ENCODE assay signal across 1 cellular context in the genomic region with DNA sequence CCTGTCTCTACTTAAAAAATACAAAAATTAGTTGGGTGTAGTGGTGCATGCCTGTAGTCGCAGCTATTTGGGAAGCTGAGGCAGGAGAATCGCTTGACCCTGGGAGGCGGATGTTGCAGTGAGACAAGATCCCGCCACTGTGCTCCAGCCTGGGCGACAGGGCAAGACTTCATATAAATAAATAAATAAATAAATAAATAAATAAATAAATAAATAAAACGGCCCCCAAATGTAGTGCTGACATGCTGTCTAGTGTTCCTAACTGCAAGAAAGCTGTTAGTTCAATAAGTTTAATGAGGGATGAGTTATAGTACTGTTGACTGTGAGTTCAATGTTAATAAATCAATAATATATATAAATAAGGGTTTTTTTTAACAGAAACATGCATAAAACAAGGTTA.
TF ChIP-seq lines count a peak whose summit lies in the region.

No MANE protein-coding gene starts in this region.

TF ChIP-seq in HEK293, 187 proteins besides CTCF, POLR2A, EP300 and RAD21 (continued from another document):
- TF ChIP-seq, protein P1, sequence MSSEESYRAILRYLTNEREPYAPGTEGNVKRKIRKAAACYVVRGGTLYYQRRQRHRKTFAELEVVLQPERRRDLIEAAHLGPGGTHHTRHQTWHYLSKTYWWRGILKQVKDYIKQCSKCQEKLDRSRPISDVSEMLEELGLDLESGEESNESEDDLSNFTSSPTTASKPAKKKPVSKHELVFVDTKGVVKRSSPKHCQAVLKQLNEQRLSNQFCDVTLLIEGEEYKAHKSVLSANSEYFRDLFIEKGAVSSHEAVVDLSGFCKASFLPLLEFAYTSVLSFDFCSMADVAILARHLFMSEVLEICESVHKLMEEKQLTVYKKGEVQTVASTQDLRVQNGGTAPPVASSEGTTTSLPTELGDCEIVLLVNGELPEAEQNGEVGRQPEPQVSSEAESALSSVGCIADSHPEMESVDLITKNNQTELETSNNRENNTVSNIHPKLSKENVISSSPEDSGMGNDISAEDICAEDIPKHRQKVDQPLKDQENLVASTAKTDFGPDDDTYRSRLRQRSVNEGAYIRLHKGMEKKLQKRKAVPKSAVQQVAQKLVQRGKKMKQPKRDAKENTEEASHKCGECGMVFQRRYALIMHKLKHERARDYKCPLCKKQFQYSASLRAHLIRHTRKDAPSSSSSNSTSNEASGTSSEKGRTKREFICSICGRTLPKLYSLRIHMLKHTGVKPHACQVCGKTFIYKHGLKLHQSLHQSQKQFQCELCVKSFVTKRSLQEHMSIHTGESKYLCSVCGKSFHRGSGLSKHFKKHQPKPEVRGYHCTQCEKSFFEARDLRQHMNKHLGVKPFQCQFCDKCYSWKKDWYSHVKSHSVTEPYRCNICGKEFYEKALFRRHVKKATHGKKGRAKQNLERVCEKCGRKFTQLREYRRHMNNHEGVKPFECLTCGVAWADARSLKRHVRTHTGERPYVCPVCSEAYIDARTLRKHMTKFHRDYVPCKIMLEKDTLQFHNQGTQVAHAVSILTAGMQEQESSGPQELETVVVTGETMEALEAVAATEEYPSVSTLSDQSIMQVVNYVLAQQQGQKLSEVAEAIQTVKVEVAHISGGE (tag by site-specific recombination; conservative IDR thresholded peaks at IDR 0.05; ENCODE audit: low read depth): peak; percentile 70
- TF ChIP-seq, protein P2, sequence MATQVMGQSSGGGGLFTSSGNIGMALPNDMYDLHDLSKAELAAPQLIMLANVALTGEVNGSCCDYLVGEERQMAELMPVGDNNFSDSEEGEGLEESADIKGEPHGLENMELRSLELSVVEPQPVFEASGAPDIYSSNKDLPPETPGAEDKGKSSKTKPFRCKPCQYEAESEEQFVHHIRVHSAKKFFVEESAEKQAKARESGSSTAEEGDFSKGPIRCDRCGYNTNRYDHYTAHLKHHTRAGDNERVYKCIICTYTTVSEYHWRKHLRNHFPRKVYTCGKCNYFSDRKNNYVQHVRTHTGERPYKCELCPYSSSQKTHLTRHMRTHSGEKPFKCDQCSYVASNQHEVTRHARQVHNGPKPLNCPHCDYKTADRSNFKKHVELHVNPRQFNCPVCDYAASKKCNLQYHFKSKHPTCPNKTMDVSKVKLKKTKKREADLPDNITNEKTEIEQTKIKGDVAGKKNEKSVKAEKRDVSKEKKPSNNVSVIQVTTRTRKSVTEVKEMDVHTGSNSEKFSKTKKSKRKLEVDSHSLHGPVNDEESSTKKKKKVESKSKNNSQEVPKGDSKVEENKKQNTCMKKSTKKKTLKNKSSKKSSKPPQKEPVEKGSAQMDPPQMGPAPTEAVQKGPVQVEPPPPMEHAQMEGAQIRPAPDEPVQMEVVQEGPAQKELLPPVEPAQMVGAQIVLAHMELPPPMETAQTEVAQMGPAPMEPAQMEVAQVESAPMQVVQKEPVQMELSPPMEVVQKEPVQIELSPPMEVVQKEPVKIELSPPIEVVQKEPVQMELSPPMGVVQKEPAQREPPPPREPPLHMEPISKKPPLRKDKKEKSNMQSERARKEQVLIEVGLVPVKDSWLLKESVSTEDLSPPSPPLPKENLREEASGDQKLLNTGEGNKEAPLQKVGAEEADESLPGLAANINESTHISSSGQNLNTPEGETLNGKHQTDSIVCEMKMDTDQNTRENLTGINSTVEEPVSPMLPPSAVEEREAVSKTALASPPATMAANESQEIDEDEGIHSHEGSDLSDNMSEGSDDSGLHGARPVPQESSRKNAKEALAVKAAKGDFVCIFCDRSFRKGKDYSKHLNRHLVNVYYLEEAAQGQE (tag by site-specific recombination; IDR thresholded peaks at IDR 0.05): peak; percentile 64; the same call in 1 of the 2 replicates
- TF ChIP-seq ZNF266 (tag by site-specific recombination; IDR thresholded peaks at IDR 0.05; ENCODE audit: low read depth) (peak; percentile 67), ZNF121 (tag by site-specific recombination; IDR thresholded peaks at IDR 0.05) (no peak), ZXDB (tag by site-specific recombination; IDR thresholded peaks at IDR 0.05) (peak; percentile 57; the same call in 1 of the 2 replicates), ZNF510 (tag by site-specific recombination; IDR thresholded peaks at IDR 0.05; ENCODE audit: insufficient replicate concordance) (peak; percentile 38), ZNF623 (tag by site-specific recombination; IDR thresholded peaks at IDR 0.05) (peak; percentile 67), YY1 (tag by site-specific recombination; IDR thresholded peaks at IDR 0.05) (no peak), ZNF138 (tag by site-specific recombination; IDR thresholded peaks at IDR 0.05; ENCODE audit: borderline replicate concordance) (0 out of 2 replicates have a peak, but pooled peaks have one; percentile 22), ZNF555 (tag by site-specific recombination; conservative IDR thresholded peaks at IDR 0.05) (peak; percentile 81), ZNF140 (tag by site-specific recombination; IDR thresholded peaks at IDR 0.05) (peak; percentile 56; the same call in 1 of the 2 replicates), ZNF473 (tag by site-specific recombination; IDR thresholded peaks at IDR 0.05) (no peak), GLI2 (tag by site-specific recombination; IDR thresholded peaks at IDR 0.05; ENCODE audit: borderline replicate concordance, low read depth) (peak; percentile 38; the same call in 1 of the 2 replicates), ZNF560 (tag by site-specific recombination; IDR thresholded peaks at IDR 0.05; ENCODE audit: borderline replicate concordance) (peak; percentile 51; the same call in 1 of the 2 replicates), ZNF621 (tag by site-specific recombination; IDR thresholded peaks at IDR 0.05) (no peak), SCRT1 (tag by site-specific recombination; IDR thresholded peaks at IDR 0.05; ENCODE audit: borderline replicate concordance) (no peak), ZNF664 (tag by site-specific recombination; IDR thresholded peaks at IDR 0.05) (0 out of 2 replicates have a peak, but pooled peaks have one; percentile 37), ZNF658 (tag by site-specific recombination; IDR thresholded peaks at IDR 0.05) (no peak), ZNF175 (tag by site-specific recombination; IDR thresholded peaks at IDR 0.05) (no peak), ZNF146 (tag by site-specific recombination; IDR thresholded peaks at IDR 0.05) (no peak), ZNF654 (tag by site-specific recombination; IDR thresholded peaks at IDR 0.05; ENCODE audit: low read depth) (peak; percentile 22; the same call in 1 of the 2 replicates), ZBTB8A (tag by site-specific recombination; IDR thresholded peaks at IDR 0.05) (peak; percentile 70), ZNF558 (tag by site-specific recombination; IDR thresholded peaks at IDR 0.05) (0 out of 2 replicates have a peak, but pooled peaks have one; percentile 59), ZNF433 (tag by site-specific recombination; IDR thresholded peaks at IDR 0.05; ENCODE audit: low read depth) (peak; percentile 51; the same call in 1 of the 2 replicates), ZNF292 (tag by site-specific recombination; IDR thresholded peaks at IDR 0.05; ENCODE audit: borderline replicate concordance, low read depth) (0 out of 2 replicates have a peak, but pooled peaks have one; percentile 22), ZNF629 (tag by site-specific recombination; IDR thresholded peaks at IDR 0.05) (peak; percentile 32; the same call in 1 of the 2 replicates), ZNF426 (tag by site-specific recombination; IDR thresholded peaks at IDR 0.05) (peak; percentile 85)
- TF ChIP-seq, protein P3, sequence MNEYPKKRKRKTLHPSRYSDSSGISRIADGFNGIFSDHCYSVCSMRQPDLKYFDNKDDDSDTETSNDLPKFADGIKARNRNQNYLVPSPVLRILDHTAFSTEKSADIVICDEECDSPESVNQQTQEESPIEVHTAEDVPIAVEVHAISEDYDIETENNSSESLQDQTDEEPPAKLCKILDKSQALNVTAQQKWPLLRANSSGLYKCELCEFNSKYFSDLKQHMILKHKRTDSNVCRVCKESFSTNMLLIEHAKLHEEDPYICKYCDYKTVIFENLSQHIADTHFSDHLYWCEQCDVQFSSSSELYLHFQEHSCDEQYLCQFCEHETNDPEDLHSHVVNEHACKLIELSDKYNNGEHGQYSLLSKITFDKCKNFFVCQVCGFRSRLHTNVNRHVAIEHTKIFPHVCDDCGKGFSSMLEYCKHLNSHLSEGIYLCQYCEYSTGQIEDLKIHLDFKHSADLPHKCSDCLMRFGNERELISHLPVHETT (tag by site-specific recombination; IDR thresholded peaks at IDR 0.05): no peak
- TF ChIP-seq, protein P4, sequence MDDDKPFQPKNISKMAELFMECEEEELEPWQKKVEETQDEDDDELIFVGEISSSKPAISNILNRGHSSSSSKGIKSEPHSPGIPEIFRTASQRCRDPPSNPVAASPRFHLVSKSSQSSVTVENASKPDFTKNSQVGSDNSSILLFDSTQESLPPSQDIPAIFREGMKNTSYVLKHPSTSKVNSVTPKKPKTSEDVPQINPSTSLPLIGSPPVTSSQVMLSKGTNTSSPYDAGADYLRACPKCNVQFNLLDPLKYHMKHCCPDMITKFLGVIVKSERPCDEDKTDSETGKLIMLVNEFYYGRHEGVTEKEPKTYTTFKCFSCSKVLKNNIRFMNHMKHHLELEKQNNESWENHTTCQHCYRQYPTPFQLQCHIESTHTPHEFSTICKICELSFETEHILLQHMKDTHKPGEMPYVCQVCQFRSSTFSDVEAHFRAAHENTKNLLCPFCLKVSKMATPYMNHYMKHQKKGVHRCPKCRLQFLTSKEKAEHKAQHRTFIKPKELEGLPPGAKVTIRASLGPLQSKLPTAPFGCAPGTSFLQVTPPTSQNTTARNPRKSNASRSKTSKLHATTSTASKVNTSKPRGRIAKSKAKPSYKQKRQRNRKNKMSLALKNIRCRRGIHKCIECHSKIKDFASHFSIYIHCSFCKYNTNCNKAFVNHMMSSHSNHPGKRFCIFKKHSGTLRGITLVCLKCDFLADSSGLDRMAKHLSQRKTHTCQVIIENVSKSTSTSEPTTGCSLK (tag by site-specific recombination; IDR thresholded peaks at IDR 0.05): no peak
- TF ChIP-seq, protein P5, sequence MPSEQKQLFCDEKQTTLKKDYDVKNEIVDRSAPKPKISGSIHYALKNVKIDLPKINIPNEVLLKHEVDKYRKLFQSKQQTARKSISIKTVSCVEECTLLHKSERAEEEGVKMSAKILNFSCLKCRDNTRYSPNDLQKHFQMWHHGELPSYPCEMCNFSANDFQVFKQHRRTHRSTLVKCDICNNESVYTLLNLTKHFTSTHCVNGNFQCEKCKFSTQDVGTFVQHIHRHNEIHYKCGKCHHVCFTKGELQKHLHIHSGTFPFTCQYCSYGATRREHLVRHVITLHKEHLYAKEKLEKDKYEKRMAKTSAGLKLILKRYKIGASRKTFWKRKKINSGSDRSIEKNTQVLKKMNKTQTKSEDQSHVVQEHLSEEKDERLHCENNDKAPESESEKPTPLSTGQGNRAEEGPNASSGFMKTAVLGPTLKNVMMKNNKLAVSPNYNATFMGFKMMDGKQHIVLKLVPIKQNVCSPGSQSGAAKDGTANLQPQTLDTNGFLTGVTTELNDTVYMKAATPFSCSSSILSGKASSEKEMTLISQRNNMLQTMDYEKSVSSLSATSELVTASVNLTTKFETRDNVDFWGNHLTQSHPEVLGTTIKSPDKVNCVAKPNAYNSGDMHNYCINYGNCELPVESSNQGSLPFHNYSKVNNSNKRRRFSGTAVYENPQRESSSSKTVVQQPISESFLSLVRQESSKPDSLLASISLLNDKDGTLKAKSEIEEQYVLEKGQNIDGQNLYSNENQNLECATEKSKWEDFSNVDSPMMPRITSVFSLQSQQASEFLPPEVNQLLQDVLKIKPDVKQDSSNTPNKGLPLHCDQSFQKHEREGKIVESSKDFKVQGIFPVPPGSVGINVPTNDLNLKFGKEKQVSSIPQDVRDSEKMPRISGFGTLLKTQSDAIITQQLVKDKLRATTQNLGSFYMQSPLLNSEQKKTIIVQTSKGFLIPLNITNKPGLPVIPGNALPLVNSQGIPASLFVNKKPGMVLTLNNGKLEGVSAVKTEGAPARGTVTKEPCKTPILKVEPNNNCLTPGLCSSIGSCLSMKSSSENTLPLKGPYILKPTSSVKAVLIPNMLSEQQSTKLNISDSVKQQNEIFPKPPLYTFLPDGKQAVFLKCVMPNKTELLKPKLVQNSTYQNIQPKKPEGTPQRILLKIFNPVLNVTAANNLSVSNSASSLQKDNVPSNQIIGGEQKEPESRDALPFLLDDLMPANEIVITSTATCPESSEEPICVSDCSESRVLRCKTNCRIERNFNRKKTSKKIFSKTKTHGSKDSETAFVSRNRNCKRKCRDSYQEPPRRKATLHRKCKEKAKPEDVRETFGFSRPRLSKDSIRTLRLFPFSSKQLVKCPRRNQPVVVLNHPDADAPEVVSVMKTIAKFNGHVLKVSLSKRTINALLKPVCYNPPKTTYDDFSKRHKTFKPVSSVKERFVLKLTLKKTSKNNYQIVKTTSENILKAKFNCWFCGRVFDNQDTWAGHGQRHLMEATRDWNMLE (tag by site-specific recombination; conservative IDR thresholded peaks at IDR 0.05; ENCODE audit: low read depth): peak; percentile 85
- TF ChIP-seq, protein P6, sequence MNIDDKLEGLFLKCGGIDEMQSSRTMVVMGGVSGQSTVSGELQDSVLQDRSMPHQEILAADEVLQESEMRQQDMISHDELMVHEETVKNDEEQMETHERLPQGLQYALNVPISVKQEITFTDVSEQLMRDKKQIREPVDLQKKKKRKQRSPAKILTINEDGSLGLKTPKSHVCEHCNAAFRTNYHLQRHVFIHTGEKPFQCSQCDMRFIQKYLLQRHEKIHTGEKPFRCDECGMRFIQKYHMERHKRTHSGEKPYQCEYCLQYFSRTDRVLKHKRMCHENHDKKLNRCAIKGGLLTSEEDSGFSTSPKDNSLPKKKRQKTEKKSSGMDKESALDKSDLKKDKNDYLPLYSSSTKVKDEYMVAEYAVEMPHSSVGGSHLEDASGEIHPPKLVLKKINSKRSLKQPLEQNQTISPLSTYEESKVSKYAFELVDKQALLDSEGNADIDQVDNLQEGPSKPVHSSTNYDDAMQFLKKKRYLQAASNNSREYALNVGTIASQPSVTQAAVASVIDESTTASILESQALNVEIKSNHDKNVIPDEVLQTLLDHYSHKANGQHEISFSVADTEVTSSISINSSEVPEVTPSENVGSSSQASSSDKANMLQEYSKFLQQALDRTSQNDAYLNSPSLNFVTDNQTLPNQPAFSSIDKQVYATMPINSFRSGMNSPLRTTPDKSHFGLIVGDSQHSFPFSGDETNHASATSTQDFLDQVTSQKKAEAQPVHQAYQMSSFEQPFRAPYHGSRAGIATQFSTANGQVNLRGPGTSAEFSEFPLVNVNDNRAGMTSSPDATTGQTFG (tag by site-specific recombination; IDR thresholded peaks at IDR 0.05; ENCODE audit: borderline replicate concordance): no peak
